In genomic region chr19:1861599-1862031, GRCh38 we compare ENCODE assay signal across 8 cellular contexts.
A peak's percentile ranks its signal among the peaks of the same experiment; 100 is the strongest.
DNase-seq lines count a peak whose midpoint lies in the region; ATAC-seq and TF ChIP-seq lines count a peak whose summit lies in the region.

No MANE protein-coding gene starts in this region.

- TF ChIP-seq CTCF in AG10803 (conservative IDR thresholded peaks at IDR 0.05; ENCODE audit: low read length) (no peak), cardiac fibroblast (IDR thresholded peaks at IDR 0.05; ENCODE audit: low read depth, low read length) (no peak)

- peak overlapping the region; percentile 80 for H3K4me3 ChIP-seq in AG10803 (ENCODE audit: low read length)
- peak overlapping the region; percentile 89 for H3K4me3 ChIP-seq in HUES6 (ENCODE audit: low read depth, low read length)
- H3K4me3 ChIP-seq in cardiac fibroblast (replicated peaks in 1 of 2; ENCODE audit: low read depth in 2 of 2, low read length in 2 of 2): peak overlapping the region; percentile 85 to 88
- peak overlapping the region; percentile 38 to 47 for H3K4me3 ChIP-seq in muscle layer of colon (ENCODE audit: low read depth in 1 of 2, low read length in 2 of 2)

- peak overlapping the region; percentile 47 for H3K9ac ChIP-seq in HUES6 (ENCODE audit: low read length)
- no peak overlapping the region for H3K9ac ChIP-seq in muscle layer of colon (ENCODE audit: low read length)

- no peaks in the 10 kb centered on the region for H3K36me3 ChIP-seq in HUES6 (ENCODE audit: control insufficient read depth, insufficient read depth, low read length)
- no peaks in the 10 kb centered on the region for H3K36me3 ChIP-seq in muscle layer of colon (ENCODE audit: insufficient read depth, low read length)

- H3K27ac ChIP-seq in HUES6 (ENCODE audit: low read depth, low read length): no peak overlapping the region
- H3K27ac ChIP-seq in muscle layer of colon (ENCODE audit: low read depth, low read length): no peak overlapping the region

- DNase-seq in AG10803 (ENCODE audit: low read depth) (no peak), cardiac fibroblast (ENCODE audit: low read depth in 2 of 2) (no peak), cortex of kidney (lab: John Stamatoyannopoulos, UW) (no peak), DMS153 (lab: John Stamatoyannopoulos, UW) (no peak)
- no peak for DNase-seq in activated CD4-positive, CD25-positive, alpha-beta regulatory T cell (lab: John Stamatoyannopoulos, UW)

- H3K9me3 ChIP-seq in HUES6 (ENCODE audit: control insufficient read depth, insufficient read depth, low read depth, low read length) (no peaks in the 10 kb centered on the region), muscle layer of colon (ENCODE audit: low read length) (no peaks in the 10 kb centered on the region)

- peaks cover 23% of the 10 kb centered on the region for H3K27me3 ChIP-seq in HUES6 (ENCODE audit: control insufficient read depth, insufficient read depth, low read length)
- H3K27me3 ChIP-seq in muscle layer of colon (ENCODE audit: control insufficient read depth in 1 of 2, insufficient read depth in 2 of 2, low read length in 2 of 2): peaks cover 14 to 49% of the 10 kb centered on the region in 2 donors

- no peak for ATAC-seq in GM19397 (IDR thresholded peaks at IDR 0.05; ENCODE audit: unreplicated experiment)

- H3K4me1 ChIP-seq in HUES6 (ENCODE audit: control insufficient read depth, insufficient read depth, low read length): peaks cover 45% of the 10 kb centered on the region
- peaks cover 34% of the 10 kb centered on the region for H3K4me1 ChIP-seq in muscle layer of colon (ENCODE audit: insufficient read depth, low read length)
